In the genomic region with DNA sequence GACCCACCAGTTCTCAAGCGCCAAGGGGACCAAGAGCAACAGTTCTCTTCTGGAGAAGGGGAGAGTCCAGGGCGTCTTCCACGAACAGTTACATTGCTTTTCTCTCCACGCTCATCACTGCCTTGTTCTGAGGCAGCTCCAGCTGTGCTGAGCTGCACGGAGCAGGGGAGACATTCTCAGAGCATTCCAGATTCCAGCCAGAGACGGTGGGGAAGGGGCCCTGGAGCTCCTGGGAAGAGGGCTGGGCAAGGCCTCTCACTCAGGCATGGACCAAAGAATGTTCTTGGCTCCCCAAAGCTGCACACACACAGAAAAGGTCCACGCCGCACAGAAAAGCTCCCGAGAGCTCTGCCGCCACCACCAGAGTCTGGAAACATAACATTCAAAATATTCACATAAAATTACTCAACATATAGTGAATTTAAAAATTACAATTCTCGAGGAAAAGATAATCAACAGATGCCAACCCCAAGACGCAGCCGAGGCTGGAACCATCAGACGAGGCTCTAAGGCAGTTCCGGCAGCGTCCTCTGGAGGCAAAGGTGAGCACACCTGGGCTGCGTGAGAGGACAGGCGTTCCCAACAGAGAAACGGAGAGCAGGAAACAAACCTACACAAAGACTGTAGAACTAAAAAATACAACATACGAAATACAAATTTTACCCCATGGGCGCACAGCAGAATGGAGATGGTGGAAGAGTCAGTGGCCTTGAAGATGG, we compare ENCODE assay signal across 7 cellular contexts. TPM values are rescaled to one million over a fixed set of nuclear protein-coding genes. Genes with fewer than 3 reads are reported as not detected.
DNase-seq lines count a peak whose midpoint lies in the region; ATAC-seq and TF ChIP-seq lines count a peak whose summit lies in the region.

No MANE protein-coding gene starts in this region.

- in situ Hi-C loops in astrocyte of the spinal cord (cut with HindIII; ENCODE audit: low sequenced_read_pairs), result no loop called here

- peak; percentile 44 for ATAC-seq in memory B cell (ENCODE audit: low read depth)
- ATAC-seq in HG03280 (IDR thresholded peaks at IDR 0.05; ENCODE audit: unreplicated experiment), result no peak

- H3K36me3 Mint-ChIP-seq in memory B cell, result no peaks in the 10 kb centered on the region

- no peaks in the 10 kb centered on the region for H3K27me3 ChIP-seq in GM06990 (replicated peaks; ENCODE audit: control insufficient read depth, insufficient read depth, low read length)

- H3K27ac Mint-ChIP-seq in memory B cell, result no peak overlapping the region

- H3K4me3 Mint-ChIP-seq in memory B cell, result no peak overlapping the region

- H3K4me1 Mint-ChIP-seq in memory B cell, result peaks cover 11% of the 10 kb centered on the region

- no peaks in the 10 kb centered on the region for H3K36me3 ChIP-seq in GM06990 (ENCODE audit: control insufficient read depth, insufficient read depth, low read length)

- peak; percentile 54 for TF ChIP-seq CTCF in GM06990 (IDR thresholded peaks at IDR 0.05; ENCODE audit: insufficient read depth, low read length, poor library complexity, severe bottlenecking)
- peak; percentile 44 for TF ChIP-seq CTCF in astrocyte of the spinal cord (IDR thresholded peaks at IDR 0.05; ENCODE audit: low read depth, low read length)

- H3K9me3 Mint-ChIP-seq in memory B cell, result no peaks in the 10 kb centered on the region

- DNase-seq in GM06990 (ENCODE audit: extremely low read depth, insufficient read length) (no peak), HuH-7.5 (ENCODE audit: low spot score) (peak; percentile 63), astrocyte of the spinal cord (ENCODE audit: low read depth, low spot score) (no peak), memory B cell (ENCODE audit: low spot score in 2 of 2) (no peak), inferior parietal cortex (ENCODE audit: extremely low spot score) (no peak), cerebellum (ENCODE audit: low spot score) (no peak)

- H3K27me3 Mint-ChIP-seq in memory B cell, result no peaks in the 10 kb centered on the region

- H3K4me3 ChIP-seq in GM06990 (replicated peaks; ENCODE audit: low read depth, low read length) (no peak overlapping the region), astrocyte of the spinal cord (ENCODE audit: low read depth, low read length) (no peak overlapping the region)

RNA-seq across cellular contexts. Expression of a gene that starts 40.5 kb away (rescaled TPM):
- 102 TPM for total RNA-seq in cerebellum

RNA-seq across cellular contexts. Expression of a gene that starts 49.8 kb away (rescaled TPM):
- total RNA-seq in cerebellum, result 0.09 TPM

RNA-seq across cellular contexts. Expression of a gene that starts 56.7 kb away (rescaled TPM):
- 43.8 TPM for total RNA-seq in cerebellum
